In genomic region chr19:35309481-35310279, GRCh38 we compare ENCODE assay signal across 1 cellular context.
TF ChIP-seq lines count a peak whose summit lies in the region.

No MANE protein-coding gene starts in this region.

TF ChIP-seq in K562, 482 proteins besides CTCF, POLR2A, EP300 and RAD21 (continued from another document and continues in another):
- TF ChIP-seq, protein P1, sequence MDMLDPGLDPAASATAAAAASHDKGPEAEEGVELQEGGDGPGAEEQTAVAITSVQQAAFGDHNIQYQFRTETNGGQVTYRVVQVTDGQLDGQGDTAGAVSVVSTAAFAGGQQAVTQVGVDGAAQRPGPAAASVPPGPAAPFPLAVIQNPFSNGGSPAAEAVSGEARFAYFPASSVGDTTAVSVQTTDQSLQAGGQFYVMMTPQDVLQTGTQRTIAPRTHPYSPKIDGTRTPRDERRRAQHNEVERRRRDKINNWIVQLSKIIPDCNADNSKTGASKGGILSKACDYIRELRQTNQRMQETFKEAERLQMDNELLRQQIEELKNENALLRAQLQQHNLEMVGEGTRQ (CRISPR knock-in tag; IDR thresholded peaks at IDR 0.05) = no peak
- TF ChIP-seq ZFPM2 (CRISPR knock-in tag; IDR thresholded peaks at IDR 0.05) = no peak
- no peak for TF ChIP-seq FOXA3 (CRISPR knock-in tag; conservative IDR thresholded peaks at IDR 0.05 in 1 of 2, IDR thresholded peaks at IDR 0.05 in 1 of 2)
- no peak for TF ChIP-seq SMC3 (conservative IDR thresholded peaks at IDR 0.05; ENCODE audit: insufficient read depth, low read depth, low read length)
- no peak for TF ChIP-seq TAF15 (IDR thresholded peaks at IDR 0.05; ENCODE audit: low read depth, low read length)
- no peak for TF ChIP-seq ZNF280B (CRISPR knock-in tag; IDR thresholded peaks at IDR 0.05)
- TF ChIP-seq, protein P2, sequence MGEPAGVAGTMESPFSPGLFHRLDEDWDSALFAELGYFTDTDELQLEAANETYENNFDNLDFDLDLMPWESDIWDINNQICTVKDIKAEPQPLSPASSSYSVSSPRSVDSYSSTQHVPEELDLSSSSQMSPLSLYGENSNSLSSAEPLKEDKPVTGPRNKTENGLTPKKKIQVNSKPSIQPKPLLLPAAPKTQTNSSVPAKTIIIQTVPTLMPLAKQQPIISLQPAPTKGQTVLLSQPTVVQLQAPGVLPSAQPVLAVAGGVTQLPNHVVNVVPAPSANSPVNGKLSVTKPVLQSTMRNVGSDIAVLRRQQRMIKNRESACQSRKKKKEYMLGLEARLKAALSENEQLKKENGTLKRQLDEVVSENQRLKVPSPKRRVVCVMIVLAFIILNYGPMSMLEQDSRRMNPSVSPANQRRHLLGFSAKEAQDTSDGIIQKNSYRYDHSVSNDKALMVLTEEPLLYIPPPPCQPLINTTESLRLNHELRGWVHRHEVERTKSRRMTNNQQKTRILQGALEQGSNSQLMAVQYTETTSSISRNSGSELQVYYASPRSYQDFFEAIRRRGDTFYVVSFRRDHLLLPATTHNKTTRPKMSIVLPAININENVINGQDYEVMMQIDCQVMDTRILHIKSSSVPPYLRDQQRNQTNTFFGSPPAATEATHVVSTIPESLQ (CRISPR knock-in tag; IDR thresholded peaks at IDR 0.05) = no peak
- TF ChIP-seq HLTF (IDR thresholded peaks at IDR 0.05) = no peak; the same call in 1 of the 2 replicates
- TF ChIP-seq ZNF699 (CRISPR knock-in tag; IDR thresholded peaks at IDR 0.05; ENCODE audit: insufficient replicate concordance) = no peak
- TF ChIP-seq ZNF324 (CRISPR knock-in tag; IDR thresholded peaks at IDR 0.05) = no peak
- no peak for TF ChIP-seq NR1H2 (CRISPR knock-in tag; IDR thresholded peaks at IDR 0.05)
- no peak for TF ChIP-seq HSF4 (CRISPR knock-in tag; IDR thresholded peaks at IDR 0.05; ENCODE audit: borderline replicate concordance)
- peak; percentile 28; the same call in 1 of the 2 replicates for TF ChIP-seq TARDBP (IDR thresholded peaks at IDR 0.05)
- TF ChIP-seq HNRNPUL1 (IDR thresholded peaks at IDR 0.05; ENCODE audit: low read length) = no peak
- no peak for TF ChIP-seq SRSF3 (IDR thresholded peaks at IDR 0.05; ENCODE audit: insufficient read depth, low read length)
- TF ChIP-seq MYBL2 (IDR thresholded peaks at IDR 0.05; ENCODE audit: low read depth) = no peak
- 0 out of 2 replicates have a peak, but pooled peaks have one; percentile 57 for TF ChIP-seq MYBL2 (CRISPR knock-in tag; IDR thresholded peaks at IDR 0.05; ENCODE audit: borderline replicate concordance)
- no peak for TF ChIP-seq TOE1 (IDR thresholded peaks at IDR 0.05; ENCODE audit: borderline replicate concordance)
- TF ChIP-seq TOE1 (CRISPR knock-in tag; IDR thresholded peaks at IDR 0.05; ENCODE audit: borderline replicate concordance, low read depth) = no peak
- TF ChIP-seq ZEB2 (IDR thresholded peaks at IDR 0.05) = no peak
- no peak for TF ChIP-seq ZNF707 (CRISPR knock-in tag; conservative IDR thresholded peaks at IDR 0.05)
- TF ChIP-seq KHSRP (IDR thresholded peaks at IDR 0.05) = no peak
- TF ChIP-seq NR2C2 (CRISPR knock-in tag; IDR thresholded peaks at IDR 0.05) = peak; percentile 37; the same call in 1 of the 2 replicates
- peak; percentile 88 for TF ChIP-seq NR2C2 (tag; IDR thresholded peaks at IDR 0.05)
- no peak for TF ChIP-seq KDM5B (IDR thresholded peaks at IDR 0.05; ENCODE audit: insufficient replicate concordance, low read depth, low read length)
- TF ChIP-seq CSDE1 (IDR thresholded peaks at IDR 0.05) = no peak
- TF ChIP-seq, protein P3, sequence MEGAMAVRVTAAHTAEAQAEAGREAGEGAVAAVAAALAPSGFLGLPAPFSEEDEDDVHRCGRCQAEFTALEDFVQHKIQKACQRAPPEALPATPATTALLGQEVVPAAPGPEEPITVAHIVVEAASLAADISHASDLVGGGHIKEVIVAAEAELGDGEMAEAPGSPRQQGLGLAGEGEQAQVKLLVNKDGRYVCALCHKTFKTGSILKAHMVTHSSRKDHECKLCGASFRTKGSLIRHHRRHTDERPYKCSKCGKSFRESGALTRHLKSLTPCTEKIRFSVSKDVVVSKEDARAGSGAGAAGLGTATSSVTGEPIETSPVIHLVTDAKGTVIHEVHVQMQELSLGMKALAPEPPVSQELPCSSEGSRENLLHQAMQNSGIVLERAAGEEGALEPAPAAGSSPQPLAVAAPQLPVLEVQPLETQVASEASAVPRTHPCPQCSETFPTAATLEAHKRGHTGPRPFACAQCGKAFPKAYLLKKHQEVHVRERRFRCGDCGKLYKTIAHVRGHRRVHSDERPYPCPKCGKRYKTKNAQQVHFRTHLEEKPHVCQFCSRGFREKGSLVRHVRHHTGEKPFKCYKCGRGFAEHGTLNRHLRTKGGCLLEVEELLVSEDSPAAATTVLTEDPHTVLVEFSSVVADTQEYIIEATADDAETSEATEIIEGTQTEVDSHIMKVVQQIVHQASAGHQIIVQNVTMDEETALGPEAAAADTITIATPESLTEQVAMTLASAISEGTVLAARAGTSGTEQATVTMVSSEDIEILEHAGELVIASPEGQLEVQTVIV (CRISPR knock-in tag; IDR thresholded peaks at IDR 0.05; ENCODE audit: borderline replicate concordance) = no peak
- TF ChIP-seq TBL1XR1 (IDR thresholded peaks at IDR 0.05; ENCODE audit: low read length in 2 of 2) = no peak; a peak in 2 of 4 replicates
- TF ChIP-seq KAT2B (IDR thresholded peaks at IDR 0.05; ENCODE audit: low read depth, low read length) = no peak
- TF ChIP-seq FUS (optimal IDR thresholded peaks at IDR 0.05; ENCODE audit: low read depth, low read length) = no peak
- no peak for TF ChIP-seq ZFP1 (CRISPR knock-in tag; IDR thresholded peaks at IDR 0.05)
- TF ChIP-seq RUNX1 (IDR thresholded peaks at IDR 0.05; ENCODE audit: low read depth) = no peak
- no peak for TF ChIP-seq CCNT2 (IDR thresholded peaks at IDR 0.05; ENCODE audit: borderline replicate concordance, extremely low read depth, insufficient read length, low read depth, low read length)
- no peak for TF ChIP-seq RFX7 (CRISPR knock-in tag; IDR thresholded peaks at IDR 0.05)
- no peak for TF ChIP-seq WHSC1 (IDR thresholded peaks at IDR 0.05; ENCODE audit: low read length)
- TF ChIP-seq, protein P4, sequence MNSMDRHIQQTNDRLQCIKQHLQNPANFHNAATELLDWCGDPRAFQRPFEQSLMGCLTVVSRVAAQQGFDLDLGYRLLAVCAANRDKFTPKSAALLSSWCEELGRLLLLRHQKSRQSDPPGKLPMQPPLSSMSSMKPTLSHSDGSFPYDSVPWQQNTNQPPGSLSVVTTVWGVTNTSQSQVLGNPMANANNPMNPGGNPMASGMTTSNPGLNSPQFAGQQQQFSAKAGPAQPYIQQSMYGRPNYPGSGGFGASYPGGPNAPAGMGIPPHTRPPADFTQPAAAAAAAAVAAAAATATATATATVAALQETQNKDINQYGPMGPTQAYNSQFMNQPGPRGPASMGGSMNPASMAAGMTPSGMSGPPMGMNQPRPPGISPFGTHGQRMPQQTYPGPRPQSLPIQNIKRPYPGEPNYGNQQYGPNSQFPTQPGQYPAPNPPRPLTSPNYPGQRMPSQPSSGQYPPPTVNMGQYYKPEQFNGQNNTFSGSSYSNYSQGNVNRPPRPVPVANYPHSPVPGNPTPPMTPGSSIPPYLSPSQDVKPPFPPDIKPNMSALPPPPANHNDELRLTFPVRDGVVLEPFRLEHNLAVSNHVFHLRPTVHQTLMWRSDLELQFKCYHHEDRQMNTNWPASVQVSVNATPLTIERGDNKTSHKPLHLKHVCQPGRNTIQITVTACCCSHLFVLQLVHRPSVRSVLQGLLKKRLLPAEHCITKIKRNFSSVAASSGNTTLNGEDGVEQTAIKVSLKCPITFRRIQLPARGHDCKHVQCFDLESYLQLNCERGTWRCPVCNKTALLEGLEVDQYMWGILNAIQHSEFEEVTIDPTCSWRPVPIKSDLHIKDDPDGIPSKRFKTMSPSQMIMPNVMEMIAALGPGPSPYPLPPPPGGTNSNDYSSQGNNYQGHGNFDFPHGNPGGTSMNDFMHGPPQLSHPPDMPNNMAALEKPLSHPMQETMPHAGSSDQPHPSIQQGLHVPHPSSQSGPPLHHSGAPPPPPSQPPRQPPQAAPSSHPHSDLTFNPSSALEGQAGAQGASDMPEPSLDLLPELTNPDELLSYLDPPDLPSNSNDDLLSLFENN (IDR thresholded peaks at IDR 0.05; ENCODE audit: low read depth in 2 of 2, low read length in 2 of 2) = no peak
- TF ChIP-seq ZFP36 (IDR thresholded peaks at IDR 0.05; ENCODE audit: low read depth, low read length, partially characterized antibody) = no peak
- 0 out of 2 replicates have a peak, but pooled peaks have one; percentile 39 for TF ChIP-seq HDAC2 (IDR thresholded peaks at IDR 0.05)
- no peak for TF ChIP-seq PPARD (CRISPR knock-in tag; IDR thresholded peaks at IDR 0.05)
- TF ChIP-seq GABPB1 (CRISPR knock-in tag; IDR thresholded peaks at IDR 0.05) = no peak; the same call in 1 of the 2 replicates
- no peak for TF ChIP-seq PRDM10 (IDR thresholded peaks at IDR 0.05; ENCODE audit: partially characterized antibody)
- no peak for TF ChIP-seq ZC3H8 (IDR thresholded peaks at IDR 0.05)
- TF ChIP-seq SMAD1 (IDR thresholded peaks at IDR 0.05; ENCODE audit: low read depth, low read length, partially characterized antibody) = peak; percentile 17
- TF ChIP-seq GATAD2A (IDR thresholded peaks at IDR 0.05) = peak; percentile 10; the same call in 1 of the 2 replicates
- TF ChIP-seq ZBTB34 (CRISPR knock-in tag; IDR thresholded peaks at IDR 0.05) = no peak
- no peak for TF ChIP-seq ZNF133 (CRISPR knock-in tag; IDR thresholded peaks at IDR 0.05)
- TF ChIP-seq KDM1A (IDR thresholded peaks at IDR 0.05) = no peak; a peak in 1 of 4 replicates
- peak; percentile 84 for TF ChIP-seq E2F3 (CRISPR knock-in tag; IDR thresholded peaks at IDR 0.05)
- 0 out of 2 replicates have a peak, but pooled peaks have one; percentile 77 for TF ChIP-seq ZNF830 (CRISPR knock-in tag; IDR thresholded peaks at IDR 0.05)
- peak; percentile 67; the same call in 1 of the 2 replicates for TF ChIP-seq CTBP1 (IDR thresholded peaks at IDR 0.05; ENCODE audit: borderline replicate concordance)
- TF ChIP-seq NFIC (IDR thresholded peaks at IDR 0.05) = peak; percentile 65
- no peak for TF ChIP-seq CCAR2 (IDR thresholded peaks at IDR 0.05; ENCODE audit: low read depth, low read length)
- TF ChIP-seq CREM (IDR thresholded peaks at IDR 0.05; ENCODE audit: low read depth) = no peak
- TF ChIP-seq MXD1 (CRISPR knock-in tag; IDR thresholded peaks at IDR 0.05; ENCODE audit: borderline replicate concordance, poor library complexity, severe bottlenecking) = no peak
- TF ChIP-seq, protein P5, sequence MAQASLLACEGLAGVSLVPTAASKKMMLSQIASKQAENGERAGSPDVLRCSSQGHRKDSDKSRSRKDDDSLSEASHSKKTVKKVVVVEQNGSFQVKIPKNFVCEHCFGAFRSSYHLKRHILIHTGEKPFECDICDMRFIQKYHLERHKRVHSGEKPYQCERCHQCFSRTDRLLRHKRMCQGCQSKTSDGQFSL (CRISPR knock-in tag; IDR thresholded peaks at IDR 0.05) = no peak
- TF ChIP-seq, protein P5 (tag; IDR thresholded peaks at IDR 0.05) = no peak; a peak in 2 of 4 replicates
- TF ChIP-seq XRCC3 (IDR thresholded peaks at IDR 0.05) = no peak
- TF ChIP-seq ZNF431 (CRISPR knock-in tag; IDR thresholded peaks at IDR 0.05) = no peak
